In genomic region chr9:127915325-127915752, GRCh38 we compare ENCODE assay signal across 1 cellular context.
TF ChIP-seq lines count a peak whose summit lies in the region.

No MANE protein-coding gene starts in this region.

TF ChIP-seq in HepG2, 621 proteins besides CTCF, POLR2A, EP300 and RAD21:
- TF ChIP-seq CEBPZ (IDR thresholded peaks at IDR 0.05; ENCODE audit: low read length): no peak
- no peak for TF ChIP-seq ZFP82 (CRISPR knock-in tag; IDR thresholded peaks at IDR 0.05; ENCODE audit: borderline replicate concordance)
- TF ChIP-seq STAT6 (CRISPR knock-in tag; IDR thresholded peaks at IDR 0.05; ENCODE audit: borderline replicate concordance): no peak
- TF ChIP-seq ZC3H13 (CRISPR knock-in tag; IDR thresholded peaks at IDR 0.05): no peak
- TF ChIP-seq TCF7 (IDR thresholded peaks at IDR 0.05; ENCODE audit: low read depth): no peak
- TF ChIP-seq FOSL2 (CRISPR knock-in tag; IDR thresholded peaks at IDR 0.05): 0 out of 2 replicates have a peak, but pooled peaks have one; percentile 29
- no peak for TF ChIP-seq TOE1 (CRISPR knock-in tag; IDR thresholded peaks at IDR 0.05)
